24 cellular contexts compared by ENCODE assay signal in the genomic region with DNA sequence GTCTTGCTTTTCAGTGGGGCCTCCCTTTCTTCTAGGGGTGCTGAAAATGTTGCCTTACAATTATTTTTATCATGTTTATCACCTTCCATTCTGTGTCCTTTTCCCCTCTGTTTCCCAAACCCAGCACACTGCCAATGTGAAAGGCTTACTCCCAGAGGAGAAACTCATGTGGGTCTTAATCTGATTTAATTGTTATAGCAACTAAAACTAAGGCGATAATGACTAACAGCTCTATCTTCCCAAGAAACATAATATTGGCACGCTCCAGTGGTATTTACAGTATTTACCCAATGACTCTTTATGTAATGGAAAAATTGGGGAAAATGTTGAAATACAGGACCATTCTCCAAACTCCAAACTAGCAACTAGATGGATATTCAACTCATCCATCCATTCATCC.
"Had no signal": no experiment of that assay in that cellular context is flagged by ENCODE, and none has a peak within 500 bp of the region (broad histone marks: within the 10 kb centered on the region; RNA-seq: fewer than 3 reads in every experiment).

No MANE protein-coding gene starts in this region.

- DNase-seq: activated CD4-positive, alpha-beta T cell treated with anti-CD3 and anti-CD28 coated beads for 48 hours; activated CD4-positive, alpha-beta T cell treated with anti-CD3 and anti-CD28 coated beads, Interleukin-2, amount 50 U/mL, for 4 hours; activated CD4-positive, CD25-positive, alpha-beta regulatory T cell treated with anti-CD3 and anti-CD28 coated beads, Interleukin-2, amount 50 U/mL, for 72 hours; activated CD8-positive, alpha-beta memory T cell treated with anti-CD3 and anti-CD28 coated beads, Interleukin-2, amount 50 U/mL, for 48 hours; activated CD8-positive, alpha-beta T cell treated with anti-CD3 and anti-CD28 coated beads, Interleukin-2, amount 10 ng/mL, durations not matched to agents 7 days and 5 days; activated effector memory CD4-positive, alpha-beta T cell treated with Interleukin-2 at 50 U/mL for 16 hours; activated naive CD4-positive, alpha-beta T cell; activated T-cell treated with anti-CD3 and anti-CD28 coated beads, Interleukin-2, amount 50 U/mL, for 1 hour; amygdala; brain microvascular endothelial cell; KG1; NCI-H1048; NCI-H1417; NCI-H1930; NCI-H2171; NCI-H2227 treated with DMSO at 0.1 percent for 48 hours; NCI-H446 treated with DMSO at 0.1 percent for 48 hours; NCI-H524 treated with DMSO at 0.1 percent for 48 hours; NCI-H774; NK-92 treated with Interleukin-12 subunit alpha and Interleukin-12 subunit beta, amount 100 ng/mL, for 24 hours; SHP77 treated with DMSO at 0.1 percent for 48 hours had no signal

- H3K36me3 ChIP-seq: brain microvascular endothelial cell, cardiac muscle cell had no signal

- H3K27ac ChIP-seq: brain microvascular endothelial cell, cardiac muscle cell had no signal

- ATAC-seq: activated CD8-positive, alpha-beta T cell treated with anti-CD3 and anti-CD28 coated beads, Interleukin-2, amount 10 ng/mL, durations not matched to agents 7 days and 5 days; activated naive CD4-positive, alpha-beta T cell treated with anti-CD3 and anti-CD28 coated beads, Interleukin-2, amount 50 U/mL, for 72 hours; WTC11 had no signal

- H3K27me3 ChIP-seq: brain microvascular endothelial cell, cardiac muscle cell had no signal

- H3K4me3 ChIP-seq: cardiac muscle cell had no signal
